Comparison of ENCODE assay signal across 10 cellular contexts in genomic region chr15:74955017-74955416, GRCh38. TPM values are rescaled to one million over a fixed set of nuclear protein-coding genes. Genes with fewer than 3 reads are reported as not detected.
A peak's percentile ranks its signal among the peaks of the same experiment; 100 is the strongest.
DNase-seq lines count a peak whose midpoint lies in the region; ATAC-seq and TF ChIP-seq lines count a peak whose summit lies in the region.
"Had no signal": no experiment of that assay in that cellular context is flagged by ENCODE, and none has a peak within 500 bp of the region (broad histone marks: within the 10 kb centered on the region; RNA-seq: fewer than 3 reads in every experiment).

No MANE protein-coding gene starts in this region.

- H3K27ac Mint-ChIP-seq in Caco-2 (ENCODE audit: unreplicated experiment) (peak overlapping the region; percentile 64), HFFc6 (no peak overlapping the region)
- H3K27ac Mint-ChIP-seq in naive thymus-derived CD8-positive, alpha-beta T cell: no peak overlapping the region

- CTCF ChIA-PET in Caco-2 (lab: Charles Lee): interaction anchor here (0.7 to 1.6 kb wide), 2 partner anchors 40 to 184 kb away, joined by 3 to 7 read pairs; partner anchors contain the start of gene SCAMP5

- TF ChIP-seq CTCF in Caco-2 (IDR thresholded peaks at IDR 0.05; ENCODE audit: insufficient read depth in 1 of 2, low read depth in 1 of 2, low read length in 1 of 2, severe bottlenecking in 1 of 2, unreplicated experiment in 1 of 2) (no peak), colonic mucosa (IDR thresholded peaks at IDR 0.05) (no peak), HFFc6 (IDR thresholded peaks at IDR 0.05) (no peak)

- H3K36me3 Mint-ChIP-seq in Caco-2 (ENCODE audit: insufficient read depth, unreplicated experiment) (peaks cover 18% of the 10 kb centered on the region), HFFc6 (ENCODE audit: low read depth) (no peaks in the 10 kb centered on the region)
- H3K36me3 Mint-ChIP-seq in naive thymus-derived CD8-positive, alpha-beta T cell: peaks cover 0 to 2% (median 0%) of the 10 kb centered on the region in 3 donors

- H3K36me3 ChIP-seq in Caco-2 (ENCODE audit: control insufficient read depth, insufficient read depth, low read length) (no peaks in the 10 kb centered on the region), colonic mucosa (no peaks in the 10 kb centered on the region)
- H3K36me3 ChIP-seq: neutrophil had no signal

- no peaks in the 10 kb centered on the region for H3K27me3 Mint-ChIP-seq in Caco-2 (ENCODE audit: insufficient read depth, unreplicated experiment)
- H3K27me3 Mint-ChIP-seq in naive thymus-derived CD8-positive, alpha-beta T cell: peaks cover 10 to 30% (median 23%) of the 10 kb centered on the region in 5 donors
- H3K27me3 Mint-ChIP-seq in HFFc6 (ENCODE audit: insufficient read depth): peaks cover 12% of the 10 kb centered on the region

- peaks cover 13% of the 10 kb centered on the region for H3K4me1 Mint-ChIP-seq in Caco-2 (ENCODE audit: low read depth, unreplicated experiment)
- peaks cover 14 to 46% (median 35%) of the 10 kb centered on the region in 4 donors for H3K4me1 Mint-ChIP-seq in naive thymus-derived CD8-positive, alpha-beta T cell
- peaks cover 32% of the 10 kb centered on the region for H3K4me1 Mint-ChIP-seq in HFFc6 (ENCODE audit: low read depth)

- intact Hi-C loops in Caco-2 (cut with micrococcal nuclease; ENCODE audit: unreplicated experiment): loop anchor here (5.0 kb wide), 1 partner anchor 247 kb away; the partner anchor contains the start of gene C15orf39
- intact Hi-C loops in colonic mucosa (cut with DNase I): loop anchor here (10.0 kb wide), 1 partner anchor 320 kb away; no protein-coding TSS in a partner anchor

- DNase-seq in Caco-2 (no peak), NCI-H69 (lab: John Stamatoyannopoulos, UW) (peak; percentile 17), colonic mucosa (no peak), NCI-H2227 (lab: John Stamatoyannopoulos, UW; ENCODE audit: unreplicated experiment) (no peak), HFFc6 (no peak)
- no peak for DNase-seq in naive thymus-derived CD8-positive, alpha-beta T cell

- H3K4me3 Mint-ChIP-seq in Caco-2 (ENCODE audit: unreplicated experiment) (peak overlapping the region; percentile 87), HFFc6 (no peak overlapping the region)
- peak overlapping the region; percentile 15 to 72 (median 50) for H3K4me3 Mint-ChIP-seq in naive thymus-derived CD8-positive, alpha-beta T cell

- H3K9ac ChIP-seq in colonic mucosa (ENCODE audit: low read depth in 2 of 2, low read length in 2 of 2): peak overlapping the region; percentile 54 to 92

- no TSS peak for BruUV-seq in Caco-2 (replicated peaks; lab: Mats Ljungman, UMichigan)

- H3K4me3 ChIP-seq in Caco-2 (ENCODE audit: low read depth, low read length) (peak overlapping the region; percentile 56), colonic mucosa (peak overlapping the region; percentile 69)

- H3K4me1 ChIP-seq in Caco-2 (peaks cover 14% of the 10 kb centered on the region), colonic mucosa (peaks cover 18% of the 10 kb centered on the region)

- H3K27me3 ChIP-seq in Caco-2 (replicated peaks; ENCODE audit: control insufficient read depth, insufficient read depth, low read length) (no peaks in the 10 kb centered on the region), colonic mucosa (peaks cover 5% of the 10 kb centered on the region)

- no peaks in the 10 kb centered on the region for H3K9me3 Mint-ChIP-seq in Caco-2 (ENCODE audit: unreplicated experiment)
- no peaks in the 10 kb centered on the region for H3K9me3 Mint-ChIP-seq in naive thymus-derived CD8-positive, alpha-beta T cell
- no peaks in the 10 kb centered on the region for H3K9me3 Mint-ChIP-seq in HFFc6

- no peaks in the 10 kb centered on the region for H3K9me3 ChIP-seq in Caco-2
- no peaks in the 10 kb centered on the region for H3K9me3 ChIP-seq in colonic mucosa
- H3K9me3 ChIP-seq: neutrophil had no signal

- ATAC-seq in naive thymus-derived CD8-positive, alpha-beta T cell: no peak
- ATAC-seq in HG03097 (IDR thresholded peaks at IDR 0.05; ENCODE audit: low FRiP score, unreplicated experiment): no peak
- ATAC-seq in GM21528 (IDR thresholded peaks at IDR 0.05; ENCODE audit: low FRiP score, unreplicated experiment): no peak
- ATAC-seq: esophagus mucosa had no signal

- H3K27ac ChIP-seq in colonic mucosa: no peak overlapping the region
- H3K27ac ChIP-seq: neutrophil had no signal

- POLR2A ChIA-PET in Caco-2 (lab: Charles Lee): interaction anchor here (0.6 to 1.1 kb wide), 3 partner anchors 17 to 81 kb away, joined by 4 to 7 read pairs (median 5); partner anchors contain the start of gene COX5A
- POLR2A ChIA-PET in naive thymus-derived CD8-positive, alpha-beta T cell (lab: Charles Lee): interaction anchor here (1.2 to 1.5 kb wide), 2 partner anchors 16 to 17 kb away, joined by 3 read pairs; partner anchors contain the start of gene COX5A

RNA-seq across cellular contexts. Expression of gene RPP25, which starts 1.6 kb away (rescaled TPM):
- 30.1 and 35.3 TPM in 2 replicates for total RNA-seq in Caco-2 (2022)
- 10 to 100 TPM in 1 of 2 donors, 1 to 10 TPM in 1; 7.8 to 25.5 TPM for total RNA-seq in colonic mucosa
- total RNA-seq in naive thymus-derived CD8-positive, alpha-beta T cell: 1 to 10 TPM; 3.8 to 4.1 TPM
- polyA plus RNA-seq in naive thymus-derived CD8-positive, alpha-beta T cell: 1 to 10 TPM; 2.8 to 4.3 (median 4.2) TPM
- total RNA-seq in HFFc6 (2021; fragmentation: NEBNext Ultra II Directional; extraction: Animal tissue kit (Norgen Biotek cat#: 25700)): 1 to 10 TPM in 5 of 6 experiments, under 1 TPM in 1; 0.76 to 1.7 (median 1.5) TPM

RNA-seq across cellular contexts. Expression of gene COX5A, which starts 17.1 kb away (rescaled TPM):
- total RNA-seq in Caco-2 (2022) (306 and 318 TPM in 2 replicates), colonic mucosa (100 to 1,000 TPM; 563 to 623 TPM)
- 10 to 100 TPM; 60.0 to 66.0 TPM for total RNA-seq in naive thymus-derived CD8-positive, alpha-beta T cell
- polyA plus RNA-seq in naive thymus-derived CD8-positive, alpha-beta T cell: 100 to 1,000 TPM; 268 to 362 (median 276) TPM
- 100 to 1,000 TPM; 181 to 189 (median 186) TPM for total RNA-seq in HFFc6 (2021; fragmentation: NEBNext Ultra II Directional; extraction: Animal tissue kit (Norgen Biotek cat#: 25700))

RNA-seq across cellular contexts. Expression of gene SCAMP5, which starts 40.3 kb away (rescaled TPM):
- total RNA-seq in Caco-2 (2022) (9.2 and 11.8 TPM in 2 replicates), colonic mucosa (10 to 100 TPM in 1 of 2 donors, 1 to 10 TPM in 1; 4.9 to 24.9 TPM)
- under 1 TPM; 0.23 to 0.36 TPM for total RNA-seq in naive thymus-derived CD8-positive, alpha-beta T cell
- polyA plus RNA-seq in naive thymus-derived CD8-positive, alpha-beta T cell: under 1 TPM in 2 of 3 donors, not detected in 1; 0.09 to 0.19 TPM
- total RNA-seq in HFFc6 (2021; fragmentation: NEBNext Ultra II Directional; extraction: Animal tissue kit (Norgen Biotek cat#: 25700)): 10 to 100 TPM in 2 of 6 experiments, 1 to 10 TPM in 4; 6.4 to 11.2 (median 6.9) TPM

RNA-seq across cellular contexts. Expression of gene FAM219B, which starts 48.4 kb away (rescaled TPM):
- total RNA-seq in Caco-2 (2022) (73.7 and 75.4 TPM in 2 replicates), colonic mucosa (10 to 100 TPM; 44.7 to 54.2 TPM)
- 10 to 100 TPM; 80.2 to 91.5 TPM for total RNA-seq in naive thymus-derived CD8-positive, alpha-beta T cell
- polyA plus RNA-seq in naive thymus-derived CD8-positive, alpha-beta T cell: 10 to 100 TPM; 18.8 to 22.3 (median 20.7) TPM
- 10 to 100 TPM; 40.6 to 61.4 (median 51.8) TPM for total RNA-seq in HFFc6 (2021; fragmentation: NEBNext Ultra II Directional; extraction: Animal tissue kit (Norgen Biotek cat#: 25700))
